21 cellular contexts compared by ENCODE assay signal in the genomic region with DNA sequence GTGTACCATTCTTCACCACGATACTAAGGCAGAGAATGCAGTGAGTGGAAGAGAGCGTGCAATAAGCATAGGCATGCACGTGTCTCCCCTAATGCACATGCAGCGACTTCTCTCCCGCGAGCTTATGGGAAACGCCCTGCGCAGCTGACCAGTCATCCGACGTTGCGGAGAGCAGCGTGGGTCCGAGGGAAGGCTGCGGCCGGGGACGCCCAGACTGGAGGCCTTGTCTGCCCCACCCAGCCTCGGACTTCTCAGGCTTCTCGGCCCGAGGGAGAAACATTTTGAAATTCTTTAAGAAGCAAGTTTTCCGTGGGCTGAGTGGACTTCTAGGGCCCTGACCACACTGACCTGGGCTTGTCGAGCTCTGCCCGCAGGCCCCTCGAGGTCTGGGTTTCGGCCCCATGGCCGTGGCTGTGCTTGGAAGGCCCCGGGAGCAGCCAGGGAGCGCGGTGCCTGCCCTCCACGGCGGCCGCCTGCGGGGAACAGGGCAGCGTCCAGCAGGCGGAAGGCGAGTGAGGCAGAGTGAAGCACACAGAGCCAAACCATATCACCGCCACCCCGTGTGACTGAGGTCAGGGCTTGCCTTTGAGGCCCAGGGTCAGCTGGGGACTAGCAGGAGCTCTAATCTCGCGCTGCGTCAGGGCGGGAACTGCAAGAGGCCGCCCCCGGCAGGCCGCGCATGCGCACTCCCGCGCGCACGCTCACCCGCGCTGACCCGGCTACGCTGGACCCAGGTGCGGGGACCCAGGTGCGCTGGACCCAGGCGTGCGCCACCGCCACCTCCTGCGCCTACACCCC.
"Had no signal": no experiment of that assay in that cellular context is flagged by ENCODE, and none has a peak within 500 bp of the region (broad histone marks: within the 10 kb centered on the region; RNA-seq: fewer than 3 reads in every experiment).

No MANE protein-coding gene starts in this region.

- H3K4me2 ChIP-seq: neural progenitor cell had no signal

- H3K9me3 Mint-ChIP-seq: stimulated activated naive CD8-positive, alpha-beta T cell treated with anti-CD3 and anti-CD28 coated beads, Interleukin-15, Interleukin-2, amounts not matched to agents 100 ng/mL and 50 ng/mL, for 24 hours had no signal

- FAIRE-seq: keratinocyte had no signal

- H3K27me3 ChIP-seq: gastrocnemius medialis, neural progenitor cell, right atrium auricular region, sigmoid colon, suprapubic skin, thyroid gland, vagina had no signal

- ATAC-seq: gastrocnemius medialis; left ventricle myocardium superior; lower lobe of right lung; stimulated activated effector memory CD8-positive, alpha-beta T cell treated with anti-CD3 and anti-CD28 coated beads, Interleukin-12 subunit alpha, Interleukin-12 subunit beta, amount 100 ng/mL, for 72 hours had no signal

- H3K36me3 ChIP-seq: gastrocnemius medialis, lower lobe of right lung, neural progenitor cell, prostate gland, right atrium auricular region, sigmoid colon, suprapubic skin, thyroid gland, vagina had no signal

- H3K36me3 Mint-ChIP-seq: neural progenitor cell; stimulated activated effector memory CD8-positive, alpha-beta T cell treated with anti-CD3 and anti-CD28 coated beads, Interleukin-12 subunit alpha, Interleukin-12 subunit beta, amount 100 ng/mL, for 72 hours had no signal

- H3K27ac Mint-ChIP-seq: nephron; stimulated activated effector memory CD8-positive, alpha-beta T cell treated with anti-CD3 and anti-CD28 coated beads, Interleukin-12 subunit alpha, Interleukin-12 subunit beta, amount 100 ng/mL, for 72 hours; stimulated activated naive CD8-positive, alpha-beta T cell treated with anti-CD3 and anti-CD28 coated beads, Interleukin-15, Interleukin-2, amounts not matched to agents 100 ng/mL and 50 ng/mL, for 24 hours had no signal

- H3K9me3 ChIP-seq: gastrocnemius medialis, lower lobe of right lung, prostate gland, right atrium auricular region, sigmoid colon, suprapubic skin, thyroid gland, vagina had no signal

- H3K4me3 ChIP-seq: gastrocnemius medialis, lower lobe of right lung, neural progenitor cell, prostate gland, right atrium auricular region, sigmoid colon, suprapubic skin, thyroid gland, vagina had no signal

- H3K27ac ChIP-seq: gastrocnemius medialis, lower lobe of right lung, neural progenitor cell, prostate gland, right atrium auricular region, sigmoid colon, suprapubic skin, thyroid gland, vagina had no signal

- H2AFZ ChIP-seq: neural progenitor cell had no signal

- DNase-seq: cortex of kidney; effector CD4-positive, alpha-beta T cell; foreskin fibroblast; gastrocnemius medialis; head of caudate nucleus; left ventricle myocardium superior; lower lobe of right lung; nucleus accumbens; sigmoid colon; stimulated activated CD4-positive, alpha-beta T cell treated with anti-CD3 and anti-CD28 coated beads, Interleukin-2, amount 100 ng/mL, for 24 hours; stimulated activated CD4-positive, alpha-beta T cell treated with anti-CD3 and anti-CD28 coated beads, Interleukin-4, amount 100 ng/mL, for 24 hours; thyroid gland had no signal

- H3K4me1 ChIP-seq: gastrocnemius medialis, lower lobe of right lung, prostate gland, right atrium auricular region, sigmoid colon, suprapubic skin, vagina had no signal

- H3K9ac ChIP-seq: neural progenitor cell had no signal

- H3K4me3 Mint-ChIP-seq: nephron; neural progenitor cell; stimulated activated effector memory CD8-positive, alpha-beta T cell treated with anti-CD3 and anti-CD28 coated beads, Interleukin-12 subunit alpha, Interleukin-12 subunit beta, amount 100 ng/mL, for 72 hours; stimulated activated naive CD8-positive, alpha-beta T cell treated with anti-CD3 and anti-CD28 coated beads, Interleukin-15, Interleukin-2, amounts not matched to agents 100 ng/mL and 50 ng/mL, for 24 hours had no signal

- H3K27me3 Mint-ChIP-seq: stimulated activated naive CD8-positive, alpha-beta T cell treated with anti-CD3 and anti-CD28 coated beads, Interleukin-15, Interleukin-2, amounts not matched to agents 100 ng/mL and 50 ng/mL, for 24 hours had no signal

- H3K4me1 Mint-ChIP-seq: nephron; stimulated activated effector memory CD8-positive, alpha-beta T cell treated with anti-CD3 and anti-CD28 coated beads, Interleukin-12 subunit alpha, Interleukin-12 subunit beta, amount 100 ng/mL, for 72 hours had no signal
